In genomic region chr12:6323340-6323994, GRCh38 we compare ENCODE assay signal across 8 cellular contexts. TPM values are rescaled to one million over a fixed set of nuclear protein-coding genes. Genes with fewer than 3 reads are reported as not detected.
DNase-seq lines count a peak whose midpoint lies in the region; ATAC-seq and TF ChIP-seq lines count a peak whose summit lies in the region.

No MANE protein-coding gene starts in this region.

- DNase-seq in Caki2 (ENCODE audit: low read depth), result peak; percentile 89
- DNase-seq in SW 1271 (lab: John Stamatoyannopoulos, UW), result peak; percentile 90 to 93
- peak in 1 of 2 donors; percentile 33 for DNase-seq in central memory CD8-positive, alpha-beta T cell (ENCODE audit: low spot score in 2 of 2)
- peak; percentile 58 for DNase-seq in inferior parietal cortex (ENCODE audit: extremely low spot score)
- DNase-seq in spleen, result peak; percentile 79

- H3K27ac ChIP-seq in KOPT-K1 (ENCODE audit: low read depth, low read length, poor library complexity, severe bottlenecking) (peak overlapping the region; percentile 23), spleen (peak overlapping the region; percentile 55 to 99 (median 84))

- 1 to 5% (median 2%) methylated on average over 14 of the region's 14 CpGs for WGBS in spleen, 5 donors

- no peak for TF ChIP-seq POLR2A in spleen (IDR thresholded peaks at IDR 0.05)

- intact Hi-C loops in spleen (cut with DNase I; ENCODE audit: low total_unique reads), result no loop called here

- H3K9me3 Mint-ChIP-seq in central memory CD8-positive, alpha-beta T cell, result no peaks in the 10 kb centered on the region

- H3K36me3 ChIP-seq in KOPT-K1 (ENCODE audit: insufficient read depth, low read length) (peaks cover 30% of the 10 kb centered on the region), spleen (peaks cover 0 to 25% (median 12%) of the 10 kb centered on the region in 6 donors)

- H3K36me3 Mint-ChIP-seq in central memory CD8-positive, alpha-beta T cell (ENCODE audit: insufficient read depth), result peaks cover 14% of the 10 kb centered on the region

- no peaks in the 10 kb centered on the region for H3K27me3 Mint-ChIP-seq in central memory CD8-positive, alpha-beta T cell

- H3K27me3 ChIP-seq in spleen (replicated peaks in 1 of 7), result peaks cover 0 to 79% (median 2%) of the 10 kb centered on the region in 7 donors

- in situ Hi-C loops in Caki2 (cut with HindIII; ENCODE audit: low pct_unique_long_range_greater_than_20kb, low sequenced_read_pairs), result no loop called here

- H3K4me1 ChIP-seq in spleen, result peaks cover 49 to 72% (median 71%) of the 10 kb centered on the region in 6 donors

- peak overlapping the region; percentile 90 for H3K27ac Mint-ChIP-seq in central memory CD8-positive, alpha-beta T cell (ENCODE audit: low read depth)

- peak in 10 of 11 experiments; percentile 27 to 69 (median 56) for TF ChIP-seq CTCF in spleen (IDR thresholded peaks at IDR 0.05 in 8 of 11, conservative IDR thresholded peaks at IDR 0.05 in 3 of 11)

- H3K4me3 Mint-ChIP-seq in central memory CD8-positive, alpha-beta T cell, result peak overlapping the region; percentile 75

- no peaks in the 10 kb centered on the region for H3K9me3 ChIP-seq in KOPT-K1 (ENCODE audit: insufficient read depth, low read length, poor library complexity, severe bottlenecking)
- H3K9me3 ChIP-seq in spleen, result no peaks in the 10 kb centered on the region

- peak; percentile 65 for ATAC-seq in GM19395 (IDR thresholded peaks at IDR 0.05; ENCODE audit: unreplicated experiment)
- ATAC-seq in central memory CD8-positive, alpha-beta T cell (replicated peaks; ENCODE audit: extremely low read depth, poor library complexity, severe bottlenecking), result peak; percentile 78
- ATAC-seq in HG03469 (IDR thresholded peaks at IDR 0.05; ENCODE audit: unreplicated experiment), result no peak

- H3K4me1 Mint-ChIP-seq in central memory CD8-positive, alpha-beta T cell, result peaks cover 58% of the 10 kb centered on the region

- peak overlapping the region in 4 of 8 donors; percentile 2 to 12 (median 5) for H3K4me3 ChIP-seq in spleen

RNA-seq across cellular contexts. Expression of gene PLEKHG6, which starts 13.0 kb away (rescaled TPM):
- total RNA-seq in Caki2 (2014; rRNA removed; shearing (Covaris generic); ENCODE audit: low replicate concordance), result 1.0 and 2.0 TPM in 2 replicates
- 1 to 10 TPM in 1 of 7 donors, under 1 TPM in 2, not detected in 4; 0.19 to 1.2 (median 0.74) TPM for total RNA-seq in spleen
- under 1 TPM; 0.10 to 0.12 (median 0.11) TPM for polyA plus RNA-seq in spleen

RNA-seq across cellular contexts. Expression of gene TNFRSF1A, which starts 18.4 kb away (rescaled TPM):
- total RNA-seq in Caki2 (2014; rRNA removed; shearing (Covaris generic); ENCODE audit: low replicate concordance), result 121 and 171 TPM in 2 replicates
- 100 to 1,000 TPM; 153 to 578 (median 224) TPM for total RNA-seq in spleen
- 10 to 100 TPM; 22.5 to 40.6 (median 22.8) TPM for polyA plus RNA-seq in spleen

RNA-seq across cellular contexts. Expression of gene SCNN1A, which starts 51.9 kb away (rescaled TPM):
- total RNA-seq in Caki2 (2014; rRNA removed; shearing (Covaris generic); ENCODE audit: low replicate concordance), result 0.12 and 5.7 TPM in 2 replicates
- total RNA-seq in spleen, result 1 to 10 TPM in 6 of 7 donors, under 1 TPM in 1; 0.84 to 8.6 (median 2.0) TPM
- under 1 TPM; 0.17 to 0.22 (median 0.18) TPM for polyA plus RNA-seq in spleen
